ENCODE assay signal across 8 cellular contexts in the genomic region with DNA sequence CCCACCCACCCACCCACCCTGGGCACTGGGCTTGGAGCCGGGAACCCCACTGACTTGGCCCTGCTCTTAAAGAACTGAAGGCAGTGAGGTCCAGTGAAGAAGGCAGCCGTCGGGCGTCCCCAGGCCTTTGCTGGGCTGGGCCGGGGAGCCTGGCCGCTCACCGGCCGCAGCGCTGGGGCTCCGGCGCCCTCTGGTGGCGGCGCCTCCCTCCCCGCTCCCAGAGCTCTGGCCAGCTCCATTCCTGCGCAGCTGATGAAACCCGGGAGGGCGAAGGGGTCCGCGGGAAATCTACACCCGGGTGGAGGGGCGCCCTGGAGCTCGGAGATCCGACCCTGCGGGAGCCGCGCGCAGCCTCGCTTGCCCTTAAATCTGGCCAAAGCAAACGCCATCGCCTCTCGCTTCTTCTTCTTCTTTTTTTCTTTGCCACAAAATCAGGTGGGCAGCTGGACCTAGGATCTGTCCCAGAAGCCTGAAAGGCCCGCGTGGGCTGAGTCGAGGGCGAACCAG. TPM values are rescaled to one million over a fixed set of nuclear protein-coding genes. Genes with fewer than 3 reads are reported as not detected.
A peak's percentile ranks its signal among the peaks of the same experiment; 100 is the strongest.
DNase-seq lines count a peak whose midpoint lies in the region; ATAC-seq and FAIRE-seq lines count a peak whose summit lies in the region.

No MANE protein-coding gene starts in this region.

- peak; percentile 19 for DNase-seq in NCI-H2171 treated with DMSO at 0.1 percent for 48 hours (lab: John Stamatoyannopoulos, UW)
- DNase-seq in NCI-H2171 (lab: John Stamatoyannopoulos, UW) = no peak
- peak; percentile 88 for DNase-seq in GM23248
- DNase-seq in RCC 7860 (ENCODE audit: low spot score) = peak; percentile 22
- peak; percentile 82 to 93 for DNase-seq in T47D (ENCODE audit: low read depth in 1 of 2, low spot score in 1 of 2)
- peak; percentile 86 for DNase-seq in islet precursor cell
- peak; percentile 31 to 48 for DNase-seq in stimulated activated CD4-positive, alpha-beta T cell treated with anti-CD3 and anti-CD28 coated beads, Interleukin-2, amount 100 ng/mL, for 48 hours

- H4K20me1 ChIP-seq in GM23248 (ENCODE audit: insufficient read depth) = no peaks in the 10 kb centered on the region

- no peak for FAIRE-seq in RCC 7860 (lab: Jason Lieb, UNC)

- H3K9me2 ChIP-seq in GM23248 (ENCODE audit: insufficient read depth) = no peaks in the 10 kb centered on the region

- peak overlapping the region; percentile 60 for H3K4me3 ChIP-seq in GM23248

- H3K79me2 ChIP-seq in GM23248 (ENCODE audit: insufficient read depth) = peaks cover 36% of the 10 kb centered on the region

- peak overlapping the region; percentile 73 for H2AFZ ChIP-seq in GM23248

- H3K27me3 ChIP-seq in GM23248 (replicated peaks; ENCODE audit: insufficient read depth) = no peaks in the 10 kb centered on the region

- ATAC-seq in HG03442 (IDR thresholded peaks at IDR 0.05; ENCODE audit: unreplicated experiment) = no peak

- 0 out of 2 replicates have a peak, but pooled peaks cover 10% of the 10 kb centered on the region for H3F3A ChIP-seq in GM23248 (ENCODE audit: insufficient read depth)

- WGBS in GM23248 (ENCODE audit: low coverage in 1 of 2, low lambda C conversion rate in 2 of 2, missing lambda C conversion rate in 2 of 2), 2 experiments = 3 to 5% methylated on average over 34 to 35 of the region's 35 CpGs

- no peaks in the 10 kb centered on the region for H3K9me3 ChIP-seq in GM23248 (ENCODE audit: low read depth)

- H3K4me2 ChIP-seq in GM23248 (ENCODE audit: unreplicated experiment) = peak overlapping the region; percentile 74

- H3K27ac ChIP-seq in GM23248 = no peak overlapping the region

- peaks cover 18% of the 10 kb centered on the region for H3K4me1 ChIP-seq in GM23248 (ENCODE audit: insufficient read depth)

- peak overlapping the region; percentile 33; the same call in 1 of the 2 replicates for H3K9ac ChIP-seq in GM23248

- in situ Hi-C loops in GM23248 (cut with MboI) = loop anchor here (10.0 kb wide), 3 partner anchors 202 to 468 kb away; no protein-coding TSS in a partner anchor
- in situ Hi-C loops in T47D (cut with HindIII; ENCODE audit: low pct_unique_long_range_greater_than_20kb, low sequenced_read_pairs) = no loop called here

- no peaks in the 10 kb centered on the region for H3K36me3 ChIP-seq in GM23248 (ENCODE audit: low read depth)

RNA-seq across cellular contexts. Expression of a gene that starts 1.7 kb away (rescaled TPM):
- 341 and 364 TPM in 2 replicates for total RNA-seq in GM23248 (2014; rRNA removed; shearing (Covaris generic))
- polyA plus RNA-seq in GM23248 (2016; fragmentation: Nextera tagmentation; extraction: Ambion mirVana) = 609 and 636 TPM in 2 replicates
